ENCODE assay signal across 9 cellular contexts in the genomic region with DNA sequence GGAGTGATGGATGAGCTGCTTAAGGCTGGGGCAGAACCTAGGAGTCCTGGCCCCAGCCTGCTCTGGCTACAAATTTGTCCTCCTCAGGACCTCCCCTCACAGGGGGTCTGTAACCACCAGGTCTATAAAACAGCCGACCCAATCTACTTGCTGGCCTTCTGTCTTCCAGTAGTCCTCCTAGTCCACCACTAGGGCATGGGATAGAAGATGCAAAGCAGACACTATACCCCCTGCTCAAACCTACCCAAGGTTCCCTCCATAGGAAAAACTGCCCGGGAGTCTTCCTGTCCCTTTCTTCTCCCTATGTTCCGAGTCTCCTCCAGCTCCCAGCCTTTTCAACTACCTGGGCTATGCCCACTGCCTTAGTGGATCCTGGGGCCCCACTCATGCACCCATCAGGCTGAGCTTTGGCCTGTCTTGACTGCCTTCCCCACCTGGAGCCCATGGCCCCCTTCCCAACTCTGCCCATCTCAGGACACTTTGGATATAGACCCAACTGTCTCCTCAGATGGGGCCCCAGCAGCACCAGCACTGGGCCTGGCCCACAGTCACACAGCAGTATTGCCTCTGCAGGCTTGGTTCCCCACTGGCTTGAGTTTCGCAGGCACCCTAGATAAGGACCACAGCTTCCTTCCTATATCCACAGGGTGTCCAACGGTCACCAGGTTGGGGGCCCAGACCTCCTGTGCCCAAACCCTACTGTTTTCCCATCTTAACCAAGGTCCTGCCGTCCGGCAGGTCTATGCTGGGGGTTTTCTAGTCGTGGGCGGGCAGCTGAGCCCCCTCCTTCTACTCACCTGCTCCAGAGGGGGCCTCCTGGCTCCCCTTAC. TPM values are rescaled to one million over a fixed set of nuclear protein-coding genes. Genes with fewer than 3 reads are reported as not detected.
A peak's percentile ranks its signal among the peaks of the same experiment; 100 is the strongest.
DNase-seq lines count a peak whose midpoint lies in the region; ATAC-seq, FAIRE-seq and TF ChIP-seq lines count a peak whose summit lies in the region.
"Had no signal": no experiment of that assay in that cellular context is flagged by ENCODE, and none has a peak within 500 bp of the region (broad histone marks: within the 10 kb centered on the region; RNA-seq: fewer than 3 reads in every experiment).

No MANE protein-coding gene starts in this region.

- H3K9me3 ChIP-seq in PC-9 (ENCODE audit: insufficient read depth, low read depth) (no peaks in the 10 kb centered on the region), endothelial cell of umbilical vein (replicated peaks; ENCODE audit: control insufficient read depth, insufficient read depth, low read length) (no peaks in the 10 kb centered on the region), prostate gland (no peaks in the 10 kb centered on the region)

- intact Hi-C loops in PC-9 (cut with micrococcal nuclease; ENCODE audit: unreplicated experiment) (loop anchor here (2.0 kb wide), 1 partner anchor 33 kb away; no protein-coding TSS in a partner anchor), endothelial cell of umbilical vein (cut with micrococcal nuclease) (loop anchor here (2.0 kb wide), 2 partner anchors 55 to 61 kb away; a partner anchor contains a TSS), prostate gland (cut with DNase I) (no loop called here)

- H3K36me3 ChIP-seq in PC-9 (ENCODE audit: low read depth) (no peaks in the 10 kb centered on the region), endothelial cell of umbilical vein (ENCODE audit: control insufficient read depth in 2 of 2, extremely low read depth in 1 of 2, insufficient read depth in 2 of 2, low read length in 2 of 2) (no peaks in the 10 kb centered on the region), prostate gland (no peaks in the 10 kb centered on the region)

- CTCF ChIA-PET in PC-9 (lab: Charles Lee) (no interaction called here), endothelial cell of umbilical vein (lab: Charles Lee) (interaction anchor here (1.4 to 2.6 kb wide), 2 partner anchors 25 to 30 kb away, joined by 4 to 36 read pairs; a partner anchor contains a TSS)

- H3K27me3 ChIP-seq in PC-9 (ENCODE audit: insufficient read depth, low read depth) (no peaks in the 10 kb centered on the region), endothelial cell of umbilical vein (ENCODE audit: control insufficient read depth in 2 of 2, insufficient read depth in 2 of 2, low read length in 2 of 2) (no peaks in the 10 kb centered on the region), prostate gland (replicated peaks; ENCODE audit: insufficient read depth) (no peaks in the 10 kb centered on the region)

- peaks cover 20% of the 10 kb centered on the region for H3K4me1 ChIP-seq in PC-9 (replicated peaks; ENCODE audit: insufficient read depth)
- peaks cover 21% of the 10 kb centered on the region for H3K4me1 ChIP-seq in endothelial cell of umbilical vein (ENCODE audit: control insufficient read depth, extremely low read depth, insufficient read depth, low read length)
- peaks cover 11% of the 10 kb centered on the region for H3K4me1 ChIP-seq in prostate gland (replicated peaks)

- H2AFZ ChIP-seq in PC-9: no peak overlapping the region
- H2AFZ ChIP-seq in endothelial cell of umbilical vein (ENCODE audit: low read depth, low read length): no peak overlapping the region

- no peaks in the 10 kb centered on the region for H3K9me2 ChIP-seq in PC-9 (ENCODE audit: insufficient read depth)

- DNase-seq in GM12864 (ENCODE audit: low read depth) (no peak), PC-9 (no peak), endothelial cell of umbilical vein (ENCODE audit: low read depth, low spot score) (no peak), prostate gland (ENCODE audit: low spot score) (no peak), activated gamma-delta T cell (lab: John Stamatoyannopoulos, UW) (no peak), hypothalamus (lab: John Stamatoyannopoulos, UW) (no peak)

- H3F3A ChIP-seq in PC-9 (ENCODE audit: insufficient read depth, low read depth): peaks cover 9% of the 10 kb centered on the region; the same call in 1 of the 2 replicates

- POLR2A ChIA-PET in PC-9 (lab: Charles Lee; ENCODE audit: unreplicated experiment): interaction anchor here (0.6 kb wide), 1 partner anchor 271 kb away, joined by 3 read pairs; a partner anchor contains a TSS
- POLR2A ChIA-PET in endothelial cell of umbilical vein (lab: Charles Lee): interaction anchor here (1.0 to 1.5 kb wide), 3 partner anchors 15 to 38 kb away, joined by 3 to 5 read pairs (median 3); no protein-coding TSS in a partner anchor

- ATAC-seq in HG02623 (IDR thresholded peaks at IDR 0.05; ENCODE audit: unreplicated experiment) (no peak), HG02588 (IDR thresholded peaks at IDR 0.05; ENCODE audit: unreplicated experiment) (no peak)

- FAIRE-seq in endothelial cell of umbilical vein (lab: Jason Lieb, UNC): no peak

- peak overlapping the region; percentile 75 for H3K9ac ChIP-seq in endothelial cell of umbilical vein (replicated peaks; ENCODE audit: extremely low read depth, insufficient read depth, low read length)

- WGBS in prostate gland: 39% methylated on average over 9 of the region's 9 CpGs

- peak overlapping the region; percentile 75 for H3K4me3 ChIP-seq in GM12864 (ENCODE audit: low read depth, low read length)
- peak overlapping the region; percentile 95 for H3K4me3 ChIP-seq in PC-9
- H3K4me3 ChIP-seq in endothelial cell of umbilical vein (replicated peaks in 1 of 3; ENCODE audit: insufficient read depth in 1 of 3, low read depth in 1 of 3, low read length in 3 of 3): peak overlapping the region; percentile 51 to 69 (median 64)
- H3K4me3 ChIP-seq in prostate gland: peak overlapping the region; percentile 54 to 56

- H3K4me2 ChIP-seq in PC-9 (peak overlapping the region; percentile 94), endothelial cell of umbilical vein (ENCODE audit: insufficient read depth, low read length) (peak overlapping the region; percentile 79)

- BruUV-seq in PC-9 (replicated peaks; lab: Mats Ljungman, UMichigan) (TSS peak; percentile 41), endothelial cell of umbilical vein (replicated peaks; lab: Mats Ljungman, UMichigan) (no TSS peak)

- dilution Hi-C loops in endothelial cell of umbilical vein (cut with MboI; ENCODE audit: extremely low pct_ligation_motif_present, low sequenced_read_pairs): no loop called here

- H4K20me1 ChIP-seq in PC-9 (ENCODE audit: insufficient read depth): no peaks in the 10 kb centered on the region
- no peaks in the 10 kb centered on the region for H4K20me1 ChIP-seq in endothelial cell of umbilical vein (replicated peaks; ENCODE audit: control insufficient read depth, extremely low read depth, insufficient read depth, low read length)

- no peaks in the 10 kb centered on the region for H3K9me1 ChIP-seq in endothelial cell of umbilical vein (replicated peaks; ENCODE audit: control insufficient read depth, extremely low read depth, insufficient read depth, low read length)

- H3K27ac ChIP-seq in PC-9: no peak overlapping the region
- peak overlapping the region; percentile 70 for H3K27ac ChIP-seq in endothelial cell of umbilical vein (ENCODE audit: insufficient read depth, low read depth, low read length)
- H3K27ac ChIP-seq in prostate gland: peak overlapping the region; percentile 84 to 89

- TF ChIP-seq CTCF in GM12864 (IDR thresholded peaks at IDR 0.05; ENCODE audit: low read depth, low read length, missing control alignments): no peak
- TF ChIP-seq CTCF in PC-9 (conservative IDR thresholded peaks at IDR 0.05): no peak
- peak; percentile 10 to 11 for TF ChIP-seq CTCF in endothelial cell of umbilical vein (IDR thresholded peaks at IDR 0.05; ENCODE audit: extremely low read depth in 1 of 2, insufficient read depth in 1 of 2, low read depth in 1 of 2, low read length in 2 of 2)
- peak in 1 of 4 experiments; percentile 5 for TF ChIP-seq CTCF in prostate gland (IDR thresholded peaks at IDR 0.05)

- no peak for TF ChIP-seq POLR2A in endothelial cell of umbilical vein (IDR thresholded peaks at IDR 0.05; ENCODE audit: low read depth, low read length)
- TF ChIP-seq POLR2A in prostate gland (IDR thresholded peaks at IDR 0.05): no peak

- H3K79me2 ChIP-seq in PC-9 (ENCODE audit: low read depth) (0 out of 2 replicates have a peak, but pooled peaks cover 10% of the 10 kb centered on the region), endothelial cell of umbilical vein (ENCODE audit: control insufficient read depth, insufficient read depth, low read length) (no peaks in the 10 kb centered on the region)

RNA-seq across cellular contexts. Expression of a gene that starts 1.1 kb away (rescaled TPM):
- total RNA-seq in PC-9 (2021) (10.2 and 12.2 TPM in 2 replicates), endothelial cell of umbilical vein (3.8 and 4.8 TPM in 2 replicates), prostate gland (10 to 100 TPM in 1 of 2 donors, 1 to 10 TPM in 1; 4.1 to 10.7 TPM)
- 11.5 and 12.8 TPM in 2 replicates for polyA plus RNA-seq in endothelial cell of umbilical vein
- 8.1 TPM in 2 replicates for polyA plus RNA-seq in endothelial cell of umbilical vein (2011; cell fraction: cytosol; rRNA removed)
- polyA plus RNA-seq in endothelial cell of umbilical vein (2011; cell fraction: nucleus; rRNA removed): 6.4 and 8.0 TPM in 2 replicates
- 4.0 and 5.3 TPM in 2 replicates for polyA plus RNA-seq in endothelial cell of umbilical vein (2012)
- 4.0 and 5.6 TPM in 2 replicates for polyA minus RNA-seq in endothelial cell of umbilical vein
- polyA minus RNA-seq in endothelial cell of umbilical vein (2011; cell fraction: cytosol; rRNA and poly(A)+ RNA removed): 23.4 TPM
- polyA minus RNA-seq in endothelial cell of umbilical vein (2011; cell fraction: nucleus; rRNA and poly(A)+ RNA removed): 0.96 and 2.4 TPM in 2 replicates

RNA-seq across cellular contexts. Expression of a gene that starts 1.1 kb away (rescaled TPM):
- total RNA-seq in PC-9 (2021) (25.2 and 25.7 TPM in 2 replicates), endothelial cell of umbilical vein (9.0 and 9.7 TPM in 2 replicates), prostate gland (10 to 100 TPM; 15.8 to 28.0 TPM)
- 13.1 and 17.7 TPM in 2 replicates for polyA plus RNA-seq in endothelial cell of umbilical vein
- 5.4 and 6.5 TPM in 2 replicates for polyA plus RNA-seq in endothelial cell of umbilical vein (2011; cell fraction: cytosol; rRNA removed)
- polyA plus RNA-seq in endothelial cell of umbilical vein (2011; cell fraction: nucleus; rRNA removed): 16.1 and 21.1 TPM in 2 replicates
- 8.5 and 8.6 TPM in 2 replicates for polyA plus RNA-seq in endothelial cell of umbilical vein (2012)
- 6.2 and 6.8 TPM in 2 replicates for polyA minus RNA-seq in endothelial cell of umbilical vein
- 7.5 TPM for polyA minus RNA-seq in endothelial cell of umbilical vein (2011; cell fraction: cytosol; rRNA and poly(A)+ RNA removed)
- polyA minus RNA-seq in endothelial cell of umbilical vein (2011; cell fraction: nucleus; rRNA and poly(A)+ RNA removed): 4.4 and 5.0 TPM in 2 replicates

RNA-seq across cellular contexts. Expression of a gene that starts 5.3 kb away (rescaled TPM):
- 1.3 and 1.9 TPM in 2 replicates for total RNA-seq in PC-9 (2021)
- total RNA-seq in endothelial cell of umbilical vein: 1.6 and 2.2 TPM in 2 replicates
- polyA plus RNA-seq in endothelial cell of umbilical vein: 3.3 and 3.8 TPM in 2 replicates
- polyA plus RNA-seq in endothelial cell of umbilical vein (2011; cell fraction: cytosol; rRNA removed): 1.7 and 1.8 TPM in 2 replicates
- 3.6 and 3.7 TPM in 2 replicates for polyA plus RNA-seq in endothelial cell of umbilical vein (2011; cell fraction: nucleus; rRNA removed)
- polyA plus RNA-seq in endothelial cell of umbilical vein (2012): 0.65 and 0.68 TPM in 2 replicates
- polyA minus RNA-seq in endothelial cell of umbilical vein: 2.3 and 4.3 TPM in 2 replicates
- 27.9 TPM for polyA minus RNA-seq in endothelial cell of umbilical vein (2011; cell fraction: cytosol; rRNA and poly(A)+ RNA removed)
- 2.5 and 4.9 TPM in 2 replicates for polyA minus RNA-seq in endothelial cell of umbilical vein (2011; cell fraction: nucleus; rRNA and poly(A)+ RNA removed)
- 1 to 10 TPM; 2.0 TPM for total RNA-seq in prostate gland

RNA-seq across cellular contexts. Expression of a gene that starts 5.9 kb away (rescaled TPM):
- total RNA-seq in PC-9 (2021): 93.1 and 118 TPM in 2 replicates
- 109 and 111 TPM in 2 replicates for total RNA-seq in endothelial cell of umbilical vein
- 99.4 and 101 TPM in 2 replicates for polyA plus RNA-seq in endothelial cell of umbilical vein
- polyA plus RNA-seq in endothelial cell of umbilical vein (2011; cell fraction: cytosol; rRNA removed): 73.1 and 74.5 TPM in 2 replicates
- 207 and 228 TPM in 2 replicates for polyA plus RNA-seq in endothelial cell of umbilical vein (2011; cell fraction: nucleus; rRNA removed)
- 66.3 and 90.3 TPM in 2 replicates for polyA plus RNA-seq in endothelial cell of umbilical vein (2012)
- 43.0 and 57.1 TPM in 2 replicates for polyA minus RNA-seq in endothelial cell of umbilical vein
- 96.3 TPM for polyA minus RNA-seq in endothelial cell of umbilical vein (2011; cell fraction: cytosol; rRNA and poly(A)+ RNA removed)
- 40.2 and 42.9 TPM in 2 replicates for polyA minus RNA-seq in endothelial cell of umbilical vein (2011; cell fraction: nucleus; rRNA and poly(A)+ RNA removed)
- total RNA-seq in prostate gland: 10 to 100 TPM; 93.0 to 99.9 TPM

RNA-seq across cellular contexts. Expression of a gene that starts 19.2 kb away (rescaled TPM):
- total RNA-seq in PC-9 (2021): 0.35 and 0.55 TPM in 2 replicates
- total RNA-seq in endothelial cell of umbilical vein: not detected in 2 replicates
- polyA plus RNA-seq in endothelial cell of umbilical vein: not detected in 2 replicates
- polyA plus RNA-seq in endothelial cell of umbilical vein (2011; cell fraction: cytosol; rRNA removed): not detected in 2 replicates
- not detected in 2 replicates for polyA plus RNA-seq in endothelial cell of umbilical vein (2011; cell fraction: nucleus; rRNA removed)
- polyA plus RNA-seq in endothelial cell of umbilical vein (2012): not detected in 2 replicates
- polyA minus RNA-seq in endothelial cell of umbilical vein: not detected in 2 replicates
- not detected for polyA minus RNA-seq in endothelial cell of umbilical vein (2011; cell fraction: cytosol; rRNA and poly(A)+ RNA removed)
- polyA minus RNA-seq in endothelial cell of umbilical vein (2011; cell fraction: nucleus; rRNA and poly(A)+ RNA removed): not detected in 2 replicates
- total RNA-seq in prostate gland: not detected
- total RNA-seq: T-helper 2 cell treated with Interferon-gamma antibody and Interleukin-4, amounts not matched to agents 100 ng/mL and 5 ng/mL, for 36 hours had no signal

Comparison
In these comparisons a context has a peak if more than half of its experiments do, and no peak if none do; other contexts are left out.
1. CTCF ChIP-seq: peak in endothelial cell of umbilical vein (2 of 2); none in GM12864 (single experiment) and PC-9 (single experiment).
2. Peak in every context shown above with its lines, with median percentiles within 50 percentile points of each other: H3K4me3 ChIP-seq.